In the genomic region with DNA sequence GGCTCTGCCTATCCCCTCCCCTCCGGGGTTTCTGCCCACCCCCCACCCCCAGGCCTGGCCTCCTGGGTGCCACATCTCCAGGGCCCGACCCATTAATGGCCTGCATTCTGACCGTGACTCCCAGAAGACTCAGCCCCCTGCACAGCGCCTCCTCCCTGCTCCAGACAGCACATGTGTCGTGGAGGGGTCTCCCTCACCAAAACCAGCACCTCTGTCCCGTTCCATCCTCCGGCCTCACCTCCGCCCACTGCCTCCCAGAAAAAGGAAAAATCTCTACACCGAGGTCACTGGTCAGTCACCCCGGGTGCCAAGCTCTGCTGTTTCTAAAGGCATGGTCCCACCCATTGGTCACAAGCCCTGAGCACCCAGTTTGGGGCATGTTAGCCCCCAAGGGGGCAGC, we compare ENCODE assay signal across 32 cellular contexts.
"Had no signal": no experiment of that assay in that cellular context is flagged by ENCODE, and none has a peak within 500 bp of the region (broad histone marks: within the 10 kb centered on the region; RNA-seq: fewer than 3 reads in every experiment).

No MANE protein-coding gene starts in this region.

- H3K4me3 Mint-ChIP-seq: activated CD4-positive, alpha-beta T cell treated with anti-CD3 and anti-CD28 coated beads, Interleukin-2, amount 10 ng/mL, durations not matched to agents 24 days and 14 days; activated CD8-positive, alpha-beta T cell treated with anti-CD3 and anti-CD28 coated beads for 36 hours; activated naive CD8-positive, alpha-beta T cell treated with anti-CD3 and anti-CD28 coated beads for 36 hours; activated T-cell treated with anti-CD3 and anti-CD28 coated beads, Interleukin-2, amount 50 U/mL, for 72 hours; activated T-helper 17 cell treated with anti-CD3 and anti-CD28 coated beads, Interleukin-2, amount 50 U/mL, for 72 hours; T-helper 1 cell treated with Interleukin-12 subunit alpha and Interleukin-12 subunit beta and Interleukin-4 antibody, amounts not matched to agents 30 μg/mL and 1 μg/mL, for 36 hours; T-helper 2 cell treated with Interferon-gamma antibody and Interleukin-4, amounts not matched to agents 5 μg/mL and 100 μg/mL, for 36 hours had no signal

- H3K4me1 ChIP-seq: ascending aorta, Peyer's patch, SJSA1 had no signal

- H3K4me2 ChIP-seq: SK-N-SH had no signal

- ATAC-seq: activated CD8-positive, alpha-beta T cell treated with anti-CD3 and anti-CD28 coated beads for 36 hours; activated T-cell treated with anti-CD3 and anti-CD28 coated beads, Interleukin-2, amount 50 U/mL, for 72 hours; activated T-helper 17 cell treated with anti-CD3 and anti-CD28 coated beads, Interleukin-2, amount 50 U/mL, for 72 hours; PC-3 had no signal

- H3K4me3 ChIP-seq: ascending aorta, Peyer's patch, SJSA1 had no signal

- DNase-seq: activated CD4-positive, alpha-beta T cell treated with anti-CD3 and anti-CD28 coated beads, Interleukin-2, amount 10 ng/mL, durations not matched to agents 24 days and 14 days; activated CD4-positive, alpha-beta T cell treated with anti-CD3 and anti-CD28 coated beads, Interleukin-2, amount 50 U/mL, for 4 hours; activated CD8-positive, alpha-beta T cell treated with anti-CD3 and anti-CD28 coated beads for 36 hours; activated effector memory CD4-positive, alpha-beta T cell treated with anti-CD3 and anti-CD28 coated beads, Interleukin-2, amount 50 U/mL, for 16 hours; activated naive CD4-positive, alpha-beta T cell; activated naive CD4-positive, alpha-beta T cell treated with anti-CD3 and anti-CD28 coated beads, Interleukin-2, amount 50 U/mL, for 16 hours; activated naive CD8-positive, alpha-beta T cell treated with anti-CD3 and anti-CD28 coated beads for 36 hours; activated T-cell treated with anti-CD3 and anti-CD28 coated beads, Interleukin-2, amount 50 U/mL, for 1 hour; activated T-cell treated with anti-CD3 and anti-CD28 coated beads, Interleukin-2, amount 50 U/mL, for 72 hours; amniotic stem cell; Kasumi-1; MM.1S; MV-4-11; NCI-H1092; NCI-H1436 treated with DMSO at 0.1 percent for 48 hours; NCI-H1694 treated with DMSO at 0.1 percent for 48 hours; NCI-H2029; NCI-H345; NCI-H526; NCI-H748 treated with DMSO at 0.1 percent for 48 hours; NK-92 treated with Interleukin-12 subunit alpha and Interleukin-12 subunit beta, amount 100 ng/mL, for 24 hours; PC-3; Peyer's patch; RPMI8226; SHP77 treated with DMSO at 0.1 percent for 48 hours; SK-N-SH had no signal

- H3K9me2 ChIP-seq: SK-N-SH had no signal

- H3K9me3 ChIP-seq: ascending aorta, Peyer's patch, SJSA1, SK-N-SH had no signal

- FAIRE-seq: TTC549 had no signal

- H3K27ac ChIP-seq: ascending aorta, Peyer's patch, SJSA1 had no signal

- H3K36me3 ChIP-seq: ascending aorta, Peyer's patch, SJSA1 had no signal

- H3K9ac ChIP-seq: SK-N-SH had no signal

- H3K36me3 Mint-ChIP-seq: activated naive CD8-positive, alpha-beta T cell treated with anti-CD3 and anti-CD28 coated beads for 36 hours had no signal

- H3K4me1 Mint-ChIP-seq: activated CD4-positive, alpha-beta T cell treated with anti-CD3 and anti-CD28 coated beads, Interleukin-2, amount 10 ng/mL, durations not matched to agents 24 days and 14 days; activated naive CD8-positive, alpha-beta T cell treated with anti-CD3 and anti-CD28 coated beads for 36 hours; activated T-helper 17 cell treated with anti-CD3 and anti-CD28 coated beads, Interleukin-2, amount 50 U/mL, for 72 hours had no signal

- H3K27me3 ChIP-seq: ascending aorta, Peyer's patch, SJSA1 had no signal

- H3K27ac Mint-ChIP-seq: activated CD4-positive, alpha-beta T cell treated with anti-CD3 and anti-CD28 coated beads, Interleukin-2, amount 10 ng/mL, durations not matched to agents 24 days and 14 days; activated CD8-positive, alpha-beta T cell treated with anti-CD3 and anti-CD28 coated beads for 36 hours; activated naive CD8-positive, alpha-beta T cell treated with anti-CD3 and anti-CD28 coated beads for 36 hours; activated T-cell treated with anti-CD3 and anti-CD28 coated beads, Interleukin-2, amount 50 U/mL, for 72 hours; activated T-helper 17 cell treated with anti-CD3 and anti-CD28 coated beads, Interleukin-2, amount 50 U/mL, for 72 hours; T-helper 1 cell treated with Interleukin-12 subunit alpha and Interleukin-12 subunit beta and Interleukin-4 antibody, amounts not matched to agents 30 μg/mL and 1 μg/mL, for 36 hours; T-helper 2 cell treated with Interferon-gamma antibody and Interleukin-4, amounts not matched to agents 5 μg/mL and 100 μg/mL, for 36 hours had no signal

- H3K27me3 Mint-ChIP-seq: activated CD8-positive, alpha-beta T cell treated with anti-CD3 and anti-CD28 coated beads for 36 hours; activated T-helper 17 cell treated with anti-CD3 and anti-CD28 coated beads, Interleukin-2, amount 50 U/mL, for 72 hours had no signal

- H3K9me3 Mint-ChIP-seq: activated CD4-positive, alpha-beta T cell treated with anti-CD3 and anti-CD28 coated beads, Interleukin-2, amount 10 ng/mL, durations not matched to agents 24 days and 14 days; activated CD8-positive, alpha-beta T cell treated with anti-CD3 and anti-CD28 coated beads for 36 hours; activated naive CD8-positive, alpha-beta T cell treated with anti-CD3 and anti-CD28 coated beads for 36 hours; activated T-cell treated with anti-CD3 and anti-CD28 coated beads, Interleukin-2, amount 50 U/mL, for 72 hours; activated T-helper 17 cell treated with anti-CD3 and anti-CD28 coated beads, Interleukin-2, amount 50 U/mL, for 72 hours; T-helper 1 cell treated with Interleukin-12 subunit alpha and Interleukin-12 subunit beta and Interleukin-4 antibody, amounts not matched to agents 30 μg/mL and 1 μg/mL, for 36 hours; T-helper 2 cell treated with Interferon-gamma antibody and Interleukin-4, amounts not matched to agents 5 μg/mL and 100 μg/mL, for 36 hours had no signal
